Comparison of ENCODE assay signal across 8 cellular contexts in genomic region chr2:24360050-24360962, GRCh38. TPM values are rescaled to one million over a fixed set of nuclear protein-coding genes. Genes with fewer than 3 reads are reported as not detected.
DNase-seq lines count a peak whose midpoint lies in the region; ATAC-seq and TF ChIP-seq lines count a peak whose summit lies in the region.

Gene ITSN2 (minus strand): TSS chr2:24360536. CDS start chr2:24328082, 32,454 bp downstream.

- TF ChIP-seq CTCF in omental fat pad (IDR thresholded peaks at IDR 0.05), result no peak

- peak within 1 kb of the TSS; percentile 73 for H3K27ac ChIP-seq in temporal lobe (ENCODE audit: low read depth, low read length)

- ATAC-seq in SK-N-SH treated with all-trans-retinoic acid at 6 μM for 48 hours, result peak; percentile 98
- ATAC-seq in omental fat pad (ENCODE audit: low FRiP score), result peak; percentile 83

- DNase-seq in GF-D8 (lab: John Stamatoyannopoulos, UW) (peak; percentile 27), GOT3 (lab: John Stamatoyannopoulos, UW) (peak; percentile 33), LHCN-M2 (ENCODE audit: low read depth) (peak; percentile 57), globus pallidus (ENCODE audit: low spot score) (peak; percentile 70), omental fat pad (ENCODE audit: low spot score) (peak; percentile 35)
- peak; percentile 83 for DNase-seq in activated naive CD4-positive, alpha-beta T cell treated with anti-CD3 and anti-CD28 coated beads, Interleukin-2, amount 50 U/mL, for 16 hours

TF ChIP-seq in SK-N-SH treated with all-trans-retinoic acid at 6 μM for 48 hours, 23 proteins besides CTCF, POLR2A, EP300 and RAD21:
- TF ChIP-seq ZC3H10 (CRISPR knock-in tag; IDR thresholded peaks at IDR 0.05) (no peak), GLIS3 (CRISPR knock-in tag; IDR thresholded peaks at IDR 0.05) (peak; percentile 55; the same call in 1 of the 2 replicates), RARB (CRISPR knock-in tag; IDR thresholded peaks at IDR 0.05) (no peak), PPARA (CRISPR knock-in tag; IDR thresholded peaks at IDR 0.05; ENCODE audit: borderline replicate concordance) (no peak), TSHZ2 (CRISPR knock-in tag; IDR thresholded peaks at IDR 0.05) (peak; percentile 27; the same call in 1 of the 2 replicates), SNAI2 (CRISPR knock-in tag; IDR thresholded peaks at IDR 0.05) (no peak), ZNF565 (CRISPR knock-in tag; conservative IDR thresholded peaks at IDR 0.05; ENCODE audit: low read depth) (0 out of 2 replicates have a peak, but pooled peaks have one; percentile 52), BACH2 (CRISPR knock-in tag; IDR thresholded peaks at IDR 0.05; ENCODE audit: borderline replicate concordance) (no peak), ZFP30 (CRISPR knock-in tag; IDR thresholded peaks at IDR 0.05) (no peak), CSDC2 (CRISPR knock-in tag; IDR thresholded peaks at IDR 0.05) (peak; percentile 15; the same call in 1 of the 2 replicates), ZFP3 (CRISPR knock-in tag; IDR thresholded peaks at IDR 0.05) (peak; percentile 46; the same call in 1 of the 2 replicates)

RNA-seq across cellular contexts. Expression of gene ITSN2, which starts in this region (rescaled TPM):
- 13.8 and 20.8 TPM in 2 replicates for total RNA-seq in LHCN-M2 (2014; rRNA removed)
- polyA plus RNA-seq in LHCN-M2 (2012), result 5.4 TPM
- 10 to 100 TPM; 44.3 to 73.3 (median 52.8) TPM for total RNA-seq in omental fat pad
- total RNA-seq in temporal lobe, result 17.2 TPM

Comparison
In these comparisons a context has a peak if more than half of its experiments do, and no peak if none do; other contexts are left out.
1. Peak in every context shown above with its lines: DNase-seq, ATAC-seq and H3K27ac ChIP-seq.
2. DNase-seq: peak in every context shown above with its lines; median percentile 83 in activated naive CD4-positive, alpha-beta T cell treated with anti-CD3 and anti-CD28 coated beads, Interleukin-2, amount 50 U/mL, for 16 hours; 70 in globus pallidus; 57 in LHCN-M2; 35 in omental fat pad; 33 in GOT3; 27 in GF-D8.